ENCODE assay signal across 8 cellular contexts in genomic region chr16:55494994-55495421, GRCh38. TPM values are rescaled to one million over a fixed set of nuclear protein-coding genes. Genes with fewer than 3 reads are reported as not detected.
DNase-seq lines count a peak whose midpoint lies in the region; ATAC-seq and TF ChIP-seq lines count a peak whose summit lies in the region.

No MANE protein-coding gene starts in this region.

- H3K4me1 ChIP-seq in cardiac muscle cell (ENCODE audit: low read depth), result peaks cover 5% of the 10 kb centered on the region

- peak; percentile 38 for TF ChIP-seq CTCF in cardiac muscle cell (IDR thresholded peaks at IDR 0.05; ENCODE audit: low read depth, low read length)

- H3K27me3 ChIP-seq in H7 (ENCODE audit: control insufficient read depth, insufficient read depth, low read length), result no peaks in the 10 kb centered on the region
- H3K27me3 ChIP-seq in cardiac muscle cell, result no peaks in the 10 kb centered on the region

- DNase-seq in H7 (peak; percentile 66), UCSD-AML1 (lab: John Stamatoyannopoulos, UW; ENCODE audit: unreplicated experiment) (peak; percentile 50), cardiac muscle cell (ENCODE audit: low read depth in 1 of 2, low spot score in 1 of 2) (peak; percentile 42 to 95), retina (peak; percentile 30), HK-2 (ENCODE audit: unreplicated experiment) (no peak)

- H3K36me3 ChIP-seq in H7 (replicated peaks; ENCODE audit: control insufficient read depth, insufficient read depth, low read length), result no peaks in the 10 kb centered on the region
- no peaks in the 10 kb centered on the region for H3K36me3 ChIP-seq in cardiac muscle cell

- H3K27ac ChIP-seq in cardiac muscle cell, result no peak overlapping the region

- H3K4me3 ChIP-seq in H7 (ENCODE audit: insufficient read depth, low read depth, low read length) (no peak overlapping the region), cardiac muscle cell (no peak overlapping the region)

- ATAC-seq in GM21360 (IDR thresholded peaks at IDR 0.05; ENCODE audit: unreplicated experiment) (no peak), HG02973 (IDR thresholded peaks at IDR 0.05; ENCODE audit: unreplicated experiment) (no peak), GM18861 (IDR thresholded peaks at IDR 0.05; ENCODE audit: unreplicated experiment) (no peak)

- H3K9me3 ChIP-seq in cardiac muscle cell (ENCODE audit: low read depth), result no peaks in the 10 kb centered on the region

RNA-seq across cellular contexts. Expression of gene LPCAT2, which starts 13.9 kb away (rescaled TPM):
- total RNA-seq in H7 (2014; rRNA removed; shearing (Covaris generic)), result 5.0 and 6.1 TPM in 2 replicates
- 1.5 and 6.2 TPM in 2 replicates for total RNA-seq in cardiac muscle cell
- polyA plus RNA-seq in cardiac muscle cell, result 4.0 and 4.4 TPM in 2 replicates

RNA-seq across cellular contexts. Expression of gene MMP2, which starts 16.0 kb away (rescaled TPM):
- 33.7 and 36.7 TPM in 2 replicates for total RNA-seq in H7 (2014; rRNA removed; shearing (Covaris generic))
- total RNA-seq in cardiac muscle cell, result 37.5 and 44.3 TPM in 2 replicates
- polyA plus RNA-seq in cardiac muscle cell, result 39.9 and 55.2 TPM in 2 replicates
